Comparison of ENCODE assay signal across 14 cellular contexts in the genomic region with DNA sequence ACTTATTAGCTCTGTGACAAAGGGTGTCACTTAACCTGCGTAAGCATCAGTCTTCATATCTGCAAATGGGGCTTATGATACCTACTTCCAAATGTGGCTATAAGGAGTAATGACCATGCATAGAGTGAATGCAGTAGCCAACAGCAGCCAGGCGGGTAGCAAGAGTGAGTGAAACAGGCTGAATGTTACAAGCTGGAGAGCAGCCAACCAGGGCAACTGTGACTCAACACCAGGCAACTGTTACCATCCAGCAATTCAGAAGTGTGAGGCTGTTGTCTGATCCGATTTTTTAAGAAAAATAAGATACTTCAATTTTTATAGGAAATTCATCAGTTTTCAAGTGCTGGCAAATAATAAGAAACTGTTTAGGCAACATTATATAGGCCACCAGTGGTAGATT.
DNase-seq lines count a peak whose midpoint lies in the region; ATAC-seq, FAIRE-seq and TF ChIP-seq lines count a peak whose summit lies in the region.
"Had no signal": no experiment of that assay in that cellular context is flagged by ENCODE, and none has a peak within 500 bp of the region (broad histone marks: within the 10 kb centered on the region; RNA-seq: fewer than 3 reads in every experiment).

No MANE protein-coding gene starts in this region.

- H3K4me3 ChIP-seq in endothelial cell of umbilical vein (replicated peaks in 1 of 3; ENCODE audit: insufficient read depth in 1 of 3, low read depth in 1 of 3, low read length in 3 of 3), result no peak overlapping the region
- H3K4me3 ChIP-seq: esophagus squamous epithelium, skin epidermis had no signal

- FAIRE-seq in RCC 7860 (lab: Jason Lieb, UNC) (no peak), endothelial cell of umbilical vein (lab: Jason Lieb, UNC) (peak; percentile 46)
- FAIRE-seq: islet of Langerhans had no signal

- H3K4me1 Mint-ChIP-seq in naive thymus-derived CD8-positive, alpha-beta T cell, result no peaks in the 10 kb centered on the region

- no peaks in the 10 kb centered on the region for H3K27me3 Mint-ChIP-seq in naive thymus-derived CD8-positive, alpha-beta T cell
- H3K27me3 Mint-ChIP-seq: natural killer cell treated with Interleukin-12 subunit alpha and Interleukin-12 subunit beta and Interleukin-15 and Interleukin-18, amount 100 ng/mL, for 72 hours had no signal

- CTCF ChIA-PET in endothelial cell of umbilical vein (lab: Charles Lee), result no interaction called here

- no peaks in the 10 kb centered on the region for H3K9me3 ChIP-seq in endothelial cell of umbilical vein (replicated peaks; ENCODE audit: control insufficient read depth, insufficient read depth, low read length)

- dilution Hi-C loops in endothelial cell of umbilical vein (cut with MboI; ENCODE audit: extremely low pct_ligation_motif_present, low sequenced_read_pairs), result no loop called here

- H3K9me3 Mint-ChIP-seq in naive thymus-derived CD8-positive, alpha-beta T cell, result peaks cover 0 to 11% (median 3%) of the 10 kb centered on the region in 9 donors

- no peaks in the 10 kb centered on the region for H3K9me1 ChIP-seq in endothelial cell of umbilical vein (replicated peaks; ENCODE audit: control insufficient read depth, extremely low read depth, insufficient read depth, low read length)

- H3K36me3 ChIP-seq in endothelial cell of umbilical vein (ENCODE audit: control insufficient read depth in 2 of 2, extremely low read depth in 1 of 2, insufficient read depth in 2 of 2, low read length in 2 of 2), result peaks cover 0 to 5% of the 10 kb centered on the region in 2 experiments

- no peaks in the 10 kb centered on the region for H3K27me3 ChIP-seq in endothelial cell of umbilical vein (ENCODE audit: control insufficient read depth in 2 of 2, insufficient read depth in 2 of 2, low read length in 2 of 2)
- H3K27me3 ChIP-seq: esophagus squamous epithelium had no signal

- no peaks in the 10 kb centered on the region for H3K36me3 Mint-ChIP-seq in naive thymus-derived CD8-positive, alpha-beta T cell
- H3K36me3 Mint-ChIP-seq: natural killer cell treated with Interleukin-12 subunit alpha and Interleukin-12 subunit beta and Interleukin-15 and Interleukin-18, amount 100 ng/mL, for 72 hours had no signal

- intact Hi-C loops in endothelial cell of umbilical vein (cut with micrococcal nuclease), result no loop called here

- H3K27ac Mint-ChIP-seq in naive thymus-derived CD8-positive, alpha-beta T cell, result no peak overlapping the region
- H3K27ac Mint-ChIP-seq: CD4-positive, alpha-beta T cell; natural killer cell treated with Interleukin-12 subunit alpha and Interleukin-12 subunit beta and Interleukin-15 and Interleukin-18, amount 100 ng/mL, for 72 hours had no signal

- H3K4me3 Mint-ChIP-seq in naive thymus-derived CD8-positive, alpha-beta T cell, result no peak overlapping the region
- H3K4me3 Mint-ChIP-seq: CD4-positive, alpha-beta T cell; natural killer cell treated with Interleukin-12 subunit alpha and Interleukin-12 subunit beta and Interleukin-15 and Interleukin-18, amount 100 ng/mL, for 72 hours had no signal

- H3K4me1 ChIP-seq in endothelial cell of umbilical vein (ENCODE audit: control insufficient read depth, extremely low read depth, insufficient read depth, low read length), result no peaks in the 10 kb centered on the region
- H3K4me1 ChIP-seq: esophagus squamous epithelium had no signal

- no peak overlapping the region for H3K9ac ChIP-seq in endothelial cell of umbilical vein (replicated peaks; ENCODE audit: extremely low read depth, insufficient read depth, low read length)

- POLR2A ChIA-PET in endothelial cell of umbilical vein (lab: Charles Lee), result no interaction called here
- POLR2A ChIA-PET in naive thymus-derived CD8-positive, alpha-beta T cell (lab: Charles Lee), result no interaction called here

- DNase-seq in Daoy (ENCODE audit: low read depth), result peak; percentile 77
- peak; percentile 7 for DNase-seq in RCC 7860 (ENCODE audit: low spot score)
- peak; percentile 54 for DNase-seq in endothelial cell of umbilical vein (ENCODE audit: low read depth, low spot score)
- peak; percentile 20 for DNase-seq in mucosa of gallbladder (ENCODE audit: low spot score)
- no peak for DNase-seq in NCI-H1417 treated with DMSO at 0.1 percent for 48 hours (lab: John Stamatoyannopoulos, UW)
- DNase-seq in activated CD8-positive, alpha-beta memory T cell treated with anti-CD3 and anti-CD28 coated beads for 24 hours, result no peak
- DNase-seq in naive thymus-derived CD8-positive, alpha-beta T cell, result no peak
- DNase-seq: CD4-positive, alpha-beta T cell; esophagus squamous epithelium; NCI-H2171 had no signal

- no peaks in the 10 kb centered on the region for H3K79me2 ChIP-seq in endothelial cell of umbilical vein (ENCODE audit: control insufficient read depth, insufficient read depth, low read length)

- no peak for ATAC-seq in GM19455 (IDR thresholded peaks at IDR 0.05; ENCODE audit: unreplicated experiment)
- no peak for ATAC-seq in naive thymus-derived CD8-positive, alpha-beta T cell
- ATAC-seq: natural killer cell treated with Interleukin-12 subunit alpha and Interleukin-12 subunit beta and Interleukin-15 and Interleukin-18, amount 100 ng/mL, for 72 hours had no signal

- no peak overlapping the region for H2AFZ ChIP-seq in endothelial cell of umbilical vein (ENCODE audit: low read depth, low read length)

- TF ChIP-seq POLR2A in endothelial cell of umbilical vein (IDR thresholded peaks at IDR 0.05; ENCODE audit: low read depth, low read length), result no peak

- no peak overlapping the region for H3K4me2 ChIP-seq in endothelial cell of umbilical vein (ENCODE audit: insufficient read depth, low read length)

- no peaks in the 10 kb centered on the region for H4K20me1 ChIP-seq in endothelial cell of umbilical vein (replicated peaks; ENCODE audit: control insufficient read depth, extremely low read depth, insufficient read depth, low read length)

- BruUV-seq in endothelial cell of umbilical vein (replicated peaks; lab: Mats Ljungman, UMichigan), result no TSS peak

- H3K27ac ChIP-seq in endothelial cell of umbilical vein (ENCODE audit: insufficient read depth, low read depth, low read length), result no peak overlapping the region
- H3K27ac ChIP-seq: esophagus squamous epithelium, skin epidermis had no signal

- no peak for TF ChIP-seq CTCF in endothelial cell of umbilical vein (IDR thresholded peaks at IDR 0.05; ENCODE audit: extremely low read depth in 1 of 2, insufficient read depth in 1 of 2, low read depth in 1 of 2, low read length in 2 of 2)

TF ChIP-seq in endothelial cell of umbilical vein, 7 proteins besides CTCF, POLR2A, EP300 and RAD21:
- TF ChIP-seq, protein P1, sequence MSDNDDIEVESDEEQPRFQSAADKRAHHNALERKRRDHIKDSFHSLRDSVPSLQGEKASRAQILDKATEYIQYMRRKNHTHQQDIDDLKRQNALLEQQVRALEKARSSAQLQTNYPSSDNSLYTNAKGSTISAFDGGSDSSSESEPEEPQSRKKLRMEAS (IDR thresholded peaks at IDR 0.05; ENCODE audit: insufficient read depth, insufficient read length), result no peak
- TF ChIP-seq GATA2 (IDR thresholded peaks at IDR 0.05; ENCODE audit: insufficient read depth, insufficient read length, low read depth, low read length) (no peak), FOS (IDR thresholded peaks at IDR 0.05; ENCODE audit: borderline replicate concordance, insufficient read depth, low read length) (no peak), POLR2AphosphoS5 (IDR thresholded peaks at IDR 0.05; ENCODE audit: insufficient read depth, low read depth, low read length) (no peak), MYC (IDR thresholded peaks at IDR 0.05; ENCODE audit: low read depth, low read length) (no peak), EZH2 (IDR thresholded peaks at IDR 0.05; ENCODE audit: borderline replicate concordance, low read depth, low read length, severe bottlenecking) (no peak), JUN (IDR thresholded peaks at IDR 0.05; ENCODE audit: borderline replicate concordance, insufficient read depth, insufficient read length, low read depth) (no peak)

Comparison
In these comparisons a context has a peak if more than half of its experiments do, and no peak if none do; other contexts are left out.
1. DNase-seq: peak in Daoy (single experiment), RCC 7860 (single experiment), endothelial cell of umbilical vein (single experiment) and mucosa of gallbladder (single experiment); none in NCI-H1417 treated with DMSO at 0.1 percent for 48 hours (single experiment), activated CD8-positive, alpha-beta memory T cell treated with anti-CD3 and anti-CD28 coated beads for 24 hours (single experiment) and naive thymus-derived CD8-positive, alpha-beta T cell (0 of 10).